Comparison of ENCODE assay signal across 19 cellular contexts in genomic region chr3:24387000-24387399, GRCh38.
A peak's percentile ranks its signal among the peaks of the same experiment; 100 is the strongest.
DNase-seq lines count a peak whose midpoint lies in the region; ATAC-seq and TF ChIP-seq lines count a peak whose summit lies in the region.
"Had no signal": no experiment of that assay in that cellular context is flagged by ENCODE, and none has a peak within 500 bp of the region (broad histone marks: within the 10 kb centered on the region; RNA-seq: fewer than 3 reads in every experiment).

No MANE protein-coding gene starts in this region.

- peak; percentile 1 for DNase-seq in Daoy (ENCODE audit: low read depth)
- peak; percentile 5 for DNase-seq in RKO (ENCODE audit: low spot score)
- peak; percentile 82 for DNase-seq in epithelial cell of esophagus (ENCODE audit: low read depth)
- no peak for DNase-seq in omental fat pad (ENCODE audit: low spot score)
- DNase-seq in CD1c-positive myeloid dendritic cell (ENCODE audit: extremely low spot score): no peak
- DNase-seq in epidermal melanocyte (ENCODE audit: insufficient read length, low spot score): no peak
- no peak for DNase-seq in stimulated activated naive CD4-positive, alpha-beta T cell (lab: John Stamatoyannopoulos, UW)
- DNase-seq: activated CD4-positive, alpha-beta memory T cell treated with anti-CD3 and anti-CD28 coated beads for 36 hours; effector memory CD4-positive, alpha-beta T cell; foreskin melanocyte; H9; naive thymus-derived CD4-positive, alpha-beta T cell; NCI-H2029 treated with DMSO at 0.1 percent for 48 hours; NCI-H510A treated with DMSO at 0.1 percent for 48 hours; posterior cingulate gyrus; stimulated activated CD4-positive, alpha-beta T cell treated with anti-CD3 and anti-CD28 coated beads, Interleukin-12 subunit alpha, Interleukin-12 subunit beta, amount 100 ng/mL, for 4 hours; stimulated activated naive B cell treated with anti-CD40 and anti-IgM and Interleukin-4, amounts not matched to agents 10 μg/mL and 1 μg/mL and 100 μg/mL, for 72 hours; uterus had no signal

- TF ChIP-seq CTCF in epithelial cell of esophagus (IDR thresholded peaks at IDR 0.05; ENCODE audit: insufficient read depth, low read depth, low read length, missing control alignments) (no peak), omental fat pad (IDR thresholded peaks at IDR 0.05) (no peak)

- ATAC-seq in omental fat pad (ENCODE audit: low FRiP score): peak; percentile 53
- no peak for ATAC-seq in HG02571 (IDR thresholded peaks at IDR 0.05; ENCODE audit: unreplicated experiment)
- ATAC-seq: naive thymus-derived CD4-positive, alpha-beta T cell had no signal

- H3K4me3 ChIP-seq in epithelial cell of esophagus (ENCODE audit: low read length): no peak overlapping the region
- H3K4me3 ChIP-seq: uterus had no signal

Comparison
In these comparisons a context has a peak if more than half of its experiments do, and no peak if none do; other contexts are left out.
1. DNase-seq: peak in Daoy (single experiment), RKO (single experiment) and epithelial cell of esophagus (single experiment); none in omental fat pad (single experiment), CD1c-positive myeloid dendritic cell (single experiment), epidermal melanocyte (single experiment) and stimulated activated naive CD4-positive, alpha-beta T cell (0 of 6).